Comparison of ENCODE assay signal across 1 cellular context in genomic region chr1:161045749-161046573, GRCh38.
TF ChIP-seq lines count a peak whose summit lies in the region.

Gene USF1 (minus strand): TSS chr1:161045977. CDS start chr1:161043275, 2,702 bp downstream.

TF ChIP-seq in K562, 482 proteins besides CTCF, POLR2A, EP300 and RAD21 (continued from another document and continues in another):
- peak; percentile 9; the same call in 1 of the 2 replicates for TF ChIP-seq ARID4B (CRISPR knock-in tag; IDR thresholded peaks at IDR 0.05)
- no peak for TF ChIP-seq FOXA1 (IDR thresholded peaks at IDR 0.05; ENCODE audit: borderline replicate concordance)
- TF ChIP-seq PRDM10 (IDR thresholded peaks at IDR 0.05; ENCODE audit: partially characterized antibody): no peak
- no peak for TF ChIP-seq FOXA3 (CRISPR knock-in tag; conservative IDR thresholded peaks at IDR 0.05 in 1 of 2, IDR thresholded peaks at IDR 0.05 in 1 of 2)
- TF ChIP-seq JUND (IDR thresholded peaks at IDR 0.05; ENCODE audit: borderline replicate concordance, low read depth, low read length): 0 out of 2 replicates have a peak, but pooled peaks have one; percentile 15
- TF ChIP-seq JUND (tag; IDR thresholded peaks at IDR 0.05; ENCODE audit: borderline replicate concordance, low read depth, low read length): peak; percentile 48; the same call in 2 of the 3 replicates
- TF ChIP-seq ZHX1 (conservative IDR thresholded peaks at IDR 0.05; ENCODE audit: low read length): no peak; the same call in 1 of the 2 replicates
- 0 out of 2 replicates have a peak, but pooled peaks have one; percentile 30 for TF ChIP-seq ZNF12 (CRISPR knock-in tag; IDR thresholded peaks at IDR 0.05)
- no peak for TF ChIP-seq MCM3 (IDR thresholded peaks at IDR 0.05)
- no peak for TF ChIP-seq RHOXF2B (CRISPR knock-in tag; conservative IDR thresholded peaks at IDR 0.05)
- TF ChIP-seq FOXP4 (CRISPR knock-in tag; IDR thresholded peaks at IDR 0.05; ENCODE audit: borderline replicate concordance): no peak
- no peak for TF ChIP-seq ZNF143 (CRISPR knock-in tag; IDR thresholded peaks at IDR 0.05)
- TF ChIP-seq MITF (IDR thresholded peaks at IDR 0.05): no peak
- TF ChIP-seq SP1 (CRISPR knock-in tag; IDR thresholded peaks at IDR 0.05): peak; percentile 97
- no peak for TF ChIP-seq NR4A1 (CRISPR knock-in tag; IDR thresholded peaks at IDR 0.05)
- TF ChIP-seq NR4A1 (tag; IDR thresholded peaks at IDR 0.05): peak; percentile 40; the same call in 1 of the 2 replicates
- TF ChIP-seq ZNF121 (CRISPR knock-in tag; conservative IDR thresholded peaks at IDR 0.05): no peak
- TF ChIP-seq FOXO4 (CRISPR knock-in tag; IDR thresholded peaks at IDR 0.05): no peak
- 0 out of 2 replicates have a peak, but pooled peaks have one; percentile 18 for TF ChIP-seq MTA3 (IDR thresholded peaks at IDR 0.05; ENCODE audit: borderline replicate concordance)
- no peak for TF ChIP-seq NR2F6 (CRISPR knock-in tag; IDR thresholded peaks at IDR 0.05)
- no peak for TF ChIP-seq DEAF1 (CRISPR knock-in tag; IDR thresholded peaks at IDR 0.05)
- TF ChIP-seq ESRRA (IDR thresholded peaks at IDR 0.05; ENCODE audit: borderline replicate concordance, low read depth): 0 out of 2 replicates have a peak, but pooled peaks have one; percentile 48
- TF ChIP-seq KLF6 (CRISPR knock-in tag; IDR thresholded peaks at IDR 0.05; ENCODE audit: borderline replicate concordance): peak; percentile 67; the same call in 1 of the 2 replicates
- TF ChIP-seq E2F8 (IDR thresholded peaks at IDR 0.05; ENCODE audit: low read depth, partially characterized antibody): peak; percentile 86
- no peak for TF ChIP-seq TCF7 (IDR thresholded peaks at IDR 0.05; ENCODE audit: borderline replicate concordance)
- TF ChIP-seq ZNF561 (CRISPR knock-in tag; conservative IDR thresholded peaks at IDR 0.05): no peak
- TF ChIP-seq USF1 (CRISPR knock-in tag; IDR thresholded peaks at IDR 0.05): no peak
- no peak for TF ChIP-seq XRCC3 (IDR thresholded peaks at IDR 0.05)
- no peak for TF ChIP-seq SRSF7 (optimal IDR thresholded peaks at IDR 0.05; ENCODE audit: low read depth, low read length)
- peak; percentile 43; the same call in 1 of the 2 replicates for TF ChIP-seq TOE1 (IDR thresholded peaks at IDR 0.05; ENCODE audit: borderline replicate concordance)
- no peak for TF ChIP-seq TOE1 (CRISPR knock-in tag; IDR thresholded peaks at IDR 0.05; ENCODE audit: borderline replicate concordance, low read depth)
